In genomic region chr14:32939254-32940065, GRCh38 we compare ENCODE assay signal across 2 cellular contexts.
TF ChIP-seq lines count a peak whose summit lies in the region.

No MANE protein-coding gene starts in this region.

TF ChIP-seq in SK-N-SH, 30 proteins besides CTCF, POLR2A, EP300 and RAD21 (continues in another document):
- TF ChIP-seq MEF2A (IDR thresholded peaks at IDR 0.05; ENCODE audit: borderline replicate concordance, low read depth), result 0 out of 2 replicates have a peak, but pooled peaks have one; percentile 2
- no peak for TF ChIP-seq EZH2phosphoT487 (IDR thresholded peaks at IDR 0.05; ENCODE audit: borderline replicate concordance, low read depth)
- TF ChIP-seq FOSL2 (IDR thresholded peaks at IDR 0.05; ENCODE audit: borderline replicate concordance, low read depth), result peak; percentile 24; the same call in 1 of the 2 replicates
- peak; percentile 56; the same call in 1 of the 2 replicates for TF ChIP-seq SIN3A (IDR thresholded peaks at IDR 0.05; ENCODE audit: borderline replicate concordance, low read depth, low read length)
- no peak for TF ChIP-seq USF2 (IDR thresholded peaks at IDR 0.05; ENCODE audit: borderline replicate concordance, low read depth, low read length)
- TF ChIP-seq RFX5 (IDR thresholded peaks at IDR 0.05; ENCODE audit: low read length), result no peak
- no peak for TF ChIP-seq NRF1 (IDR thresholded peaks at IDR 0.05; ENCODE audit: low read depth, low read length)
- no peak for TF ChIP-seq IRF3 (IDR thresholded peaks at IDR 0.05; ENCODE audit: low read depth, low read length)
- TF ChIP-seq PBX3 (IDR thresholded peaks at IDR 0.05), result peak; percentile 22
- peak; percentile 41; the same call in 1 of the 2 replicates for TF ChIP-seq TEAD4 (IDR thresholded peaks at IDR 0.05; ENCODE audit: borderline replicate concordance, insufficient read depth)
- no peak for TF ChIP-seq REST (IDR thresholded peaks at IDR 0.05; ENCODE audit: low read depth, low read length)
- TF ChIP-seq GATA2 (CRISPR knock-in tag; IDR thresholded peaks at IDR 0.05), result no peak
- TF ChIP-seq FOXM1 (IDR thresholded peaks at IDR 0.05; ENCODE audit: low read depth), result peak; percentile 42; the same call in 1 of the 2 replicates
- no peak for TF ChIP-seq MXI1 (IDR thresholded peaks at IDR 0.05; ENCODE audit: low read depth, low read length)
- TF ChIP-seq ZBTB33 (IDR thresholded peaks at IDR 0.05; ENCODE audit: borderline replicate concordance, low read depth), result no peak
- no peak for TF ChIP-seq CHD2 (IDR thresholded peaks at IDR 0.05; ENCODE audit: low read length, partially characterized antibody)
- TF ChIP-seq RXRA (IDR thresholded peaks at IDR 0.05; ENCODE audit: borderline replicate concordance, low read depth), result no peak
- TF ChIP-seq NFIC (IDR thresholded peaks at IDR 0.05; ENCODE audit: borderline replicate concordance), result 0 out of 2 replicates have a peak, but pooled peaks have one; percentile 5
- TF ChIP-seq SMC3 (IDR thresholded peaks at IDR 0.05; ENCODE audit: low read depth, low read length), result no peak
- no peak for TF ChIP-seq POLR2AphosphoS5 (IDR thresholded peaks at IDR 0.05; ENCODE audit: low read depth, low read length)
- no peak for TF ChIP-seq JUND (IDR thresholded peaks at IDR 0.05)
- peak; percentile 21; the same call in 1 of the 2 replicates for TF ChIP-seq TCF12 (IDR thresholded peaks at IDR 0.05)
- TF ChIP-seq RCOR1 (IDR thresholded peaks at IDR 0.05; ENCODE audit: low read length), result no peak

TF ChIP-seq in H1, 55 proteins besides CTCF, POLR2A, EP300 and RAD21 (continues in another document):
- TF ChIP-seq SUZ12 (IDR thresholded peaks at IDR 0.05; ENCODE audit: low read length) (no peak; the same call in 1 of the 2 replicates), ATF2 (IDR thresholded peaks at IDR 0.05; ENCODE audit: low read length) (no peak), CREB1 (IDR thresholded peaks at IDR 0.05) (0 out of 2 replicates have a peak, but pooled peaks have one; percentile 12), BACH1 (IDR thresholded peaks at IDR 0.05; ENCODE audit: low read length) (no peak), BCL11A (IDR thresholded peaks at IDR 0.05; ENCODE audit: low read depth in 2 of 2, low read length in 2 of 2) (no peak), HDAC2 (IDR thresholded peaks at IDR 0.05; ENCODE audit: borderline replicate concordance in 1 of 2, low read depth in 2 of 2, low read length in 2 of 2) (no peak), CBX8 (IDR thresholded peaks at IDR 0.05; ENCODE audit: borderline replicate concordance, low read depth, low read length) (no peak), GABPA (IDR thresholded peaks at IDR 0.05; ENCODE audit: borderline replicate concordance, insufficient read depth, low read length) (no peak), USF2 (IDR thresholded peaks at IDR 0.05; ENCODE audit: low read length) (no peak), SP4 (IDR thresholded peaks at IDR 0.05; ENCODE audit: low read length) (no peak), E2F6 (IDR thresholded peaks at IDR 0.05) (no peak), JUND (IDR thresholded peaks at IDR 0.05; ENCODE audit: low read length) (no peak), EGR1 (IDR thresholded peaks at IDR 0.05; ENCODE audit: borderline replicate concordance, low read depth, low read length) (peak; percentile 11; the same call in 1 of the 2 replicates), SP2 (IDR thresholded peaks at IDR 0.05; ENCODE audit: low read length) (no peak), SIRT6 (IDR thresholded peaks at IDR 0.05; ENCODE audit: low read length) (no peak), ZNF274 (IDR thresholded peaks at IDR 0.05; ENCODE audit: borderline replicate concordance, extremely low read depth, low read length) (no peak), SAP30 (IDR thresholded peaks at IDR 0.05; ENCODE audit: insufficient read depth, insufficient replicate concordance, low read length) (no peak), TBP (IDR thresholded peaks at IDR 0.05; ENCODE audit: low read depth, low read length) (no peak), ASH2L (IDR thresholded peaks at IDR 0.05; ENCODE audit: low read length) (peak; percentile 68), TAF7 (optimal IDR thresholded peaks at IDR 0.05; ENCODE audit: borderline replicate concordance, low read depth, low read length) (no peak), TAF1 (IDR thresholded peaks at IDR 0.05; ENCODE audit: low read depth, low read length) (peak; percentile 52; the same call in 1 of the 2 replicates), PHF8 (conservative IDR thresholded peaks at IDR 0.05; ENCODE audit: low read depth, low read length) (peak; percentile 57), NANOG (IDR thresholded peaks at IDR 0.05; ENCODE audit: insufficient read depth, low read depth, low read length, poor library complexity, severe bottlenecking) (no peak), RNF2 (IDR thresholded peaks at IDR 0.05; ENCODE audit: borderline replicate concordance, low read depth, low read length, missing control alignments, poor library complexity, severe bottlenecking) (no peak), KDM5A (IDR thresholded peaks at IDR 0.05; ENCODE audit: low read length) (no peak), HDAC6 (IDR thresholded peaks at IDR 0.05; ENCODE audit: low read depth, low read length) (no peak), RBBP5 (IDR thresholded peaks at IDR 0.05; ENCODE audit: borderline replicate concordance, low read depth, low read length) (no peak), SIN3A (conservative IDR thresholded peaks at IDR 0.05 in 1 of 2, IDR thresholded peaks at IDR 0.05 in 1 of 2; ENCODE audit: low read depth in 1 of 2, low read length in 2 of 2) (0 out of 4 replicates have a peak, but pooled peaks have one; percentile 11 to 35), JUN (IDR thresholded peaks at IDR 0.05; ENCODE audit: low read depth, low read length) (no peak), RXRA (IDR thresholded peaks at IDR 0.05; ENCODE audit: insufficient read depth, low read depth, low read length) (no peak), MAX (IDR thresholded peaks at IDR 0.05) (no peak), NRF1 (IDR thresholded peaks at IDR 0.05; ENCODE audit: low read depth, low read length) (no peak), CHD1 (IDR thresholded peaks at IDR 0.05; ENCODE audit: low read depth, low read length) (no peak), SIX5 (IDR thresholded peaks at IDR 0.05; ENCODE audit: low read depth, low read length) (no peak), KDM1A (IDR thresholded peaks at IDR 0.05; ENCODE audit: borderline replicate concordance, low read length) (no peak), POU5F1 (IDR thresholded peaks at IDR 0.05; ENCODE audit: low read depth, low read length) (no peak), KDM4A (IDR thresholded peaks at IDR 0.05; ENCODE audit: low read depth, low read length, severe bottlenecking) (peak; percentile 47), EZH2 (IDR thresholded peaks at IDR 0.05; ENCODE audit: low read depth, low read length, severe bottlenecking) (no peak), FOSL1 (IDR thresholded peaks at IDR 0.05; ENCODE audit: insufficient read depth, low read depth, low read length) (no peak), BRCA1 (IDR thresholded peaks at IDR 0.05; ENCODE audit: low read depth, low read length) (no peak), POLR2AphosphoS5 (IDR thresholded peaks at IDR 0.05; ENCODE audit: low read depth, low read length) (no peak; the same call in 1 of the 2 replicates), GTF2F1 (IDR thresholded peaks at IDR 0.05; ENCODE audit: borderline replicate concordance, low read depth, low read length) (no peak), TCF12 (IDR thresholded peaks at IDR 0.05; ENCODE audit: low read depth, low read length) (no peak), CHD7 (IDR thresholded peaks at IDR 0.05; ENCODE audit: insufficient replicate concordance, low read length) (no peak), RFX5 (IDR thresholded peaks at IDR 0.05; ENCODE audit: borderline replicate concordance, low read depth, low read length) (no peak), MAFK (IDR thresholded peaks at IDR 0.05; ENCODE audit: low read depth, low read length) (no peak), CHD2 (IDR thresholded peaks at IDR 0.05; ENCODE audit: low read length) (no peak), SRF (IDR thresholded peaks at IDR 0.05; ENCODE audit: low read depth, low read length) (no peak), CBX5 (IDR thresholded peaks at IDR 0.05; ENCODE audit: low read depth, low read length) (no peak)
